8 cellular contexts compared by ENCODE assay signal in genomic region chr22:26585104-26585790, GRCh38. TPM values are rescaled to one million over a fixed set of nuclear protein-coding genes. Genes with fewer than 3 reads are reported as not detected.
A peak's percentile ranks its signal among the peaks of the same experiment; 100 is the strongest.
DNase-seq lines count a peak whose midpoint lies in the region; ATAC-seq, FAIRE-seq and TF ChIP-seq lines count a peak whose summit lies in the region.

No MANE protein-coding gene starts in this region.

- POLR2A ChIA-PET in naive thymus-derived CD8-positive, alpha-beta T cell (lab: Charles Lee) = interaction anchor here (0.5 to 1.9 kb wide), 5 partner anchors 8 to 101 kb away, joined by 3 to 4 read pairs (median 4); partner anchors contain the start of genes HPS4 and SRRD

- H3K36me3 ChIP-seq in BE2C = no peaks in the 10 kb centered on the region

- H3K27ac Mint-ChIP-seq in naive thymus-derived CD8-positive, alpha-beta T cell = peak overlapping the region; percentile 67 to 95 (median 90)

- H3K9me3 ChIP-seq in BE2C = no peaks in the 10 kb centered on the region

- H3K4me1 Mint-ChIP-seq in naive thymus-derived CD8-positive, alpha-beta T cell = peaks cover 42 to 82% (median 81%) of the 10 kb centered on the region in 4 donors

- no peak for ATAC-seq in naive thymus-derived CD8-positive, alpha-beta T cell
- no peak for ATAC-seq in HG02973 (IDR thresholded peaks at IDR 0.05; ENCODE audit: unreplicated experiment)

- FAIRE-seq in GM12891 (lab: Jason Lieb, UNC) = no peak

- TF ChIP-seq POLR2A in GM12891 (IDR thresholded peaks at IDR 0.05; ENCODE audit: low read depth, low read length) = no peak

- peak overlapping the region; percentile 39 to 90 (median 72) for H3K4me3 Mint-ChIP-seq in naive thymus-derived CD8-positive, alpha-beta T cell

- peaks cover 0 to 3% (median 0%) of the 10 kb centered on the region in 9 donors for H3K9me3 Mint-ChIP-seq in naive thymus-derived CD8-positive, alpha-beta T cell

- H3K4me1 ChIP-seq in BE2C = no peaks in the 10 kb centered on the region; the same call in 1 of the 2 replicates

- H3K4me3 ChIP-seq in BE2C (ENCODE audit: low read depth, low read length) (no peak overlapping the region), cardiac fibroblast (replicated peaks in 1 of 2; ENCODE audit: low read depth in 2 of 2, low read length in 2 of 2) (no peak overlapping the region)

- H3K27me3 Mint-ChIP-seq in naive thymus-derived CD8-positive, alpha-beta T cell = no peaks in the 10 kb centered on the region

- peak; percentile 36; the same call in 1 of the 2 replicates for TF ChIP-seq CTCF in BE2C (IDR thresholded peaks at IDR 0.05; ENCODE audit: low read depth, low read length)
- TF ChIP-seq CTCF in cardiac fibroblast (IDR thresholded peaks at IDR 0.05; ENCODE audit: low read depth, low read length) = peak; percentile 6

- peaks cover 0 to 37% (median 6%) of the 10 kb centered on the region in 3 donors for H3K36me3 Mint-ChIP-seq in naive thymus-derived CD8-positive, alpha-beta T cell

- peak; percentile 84 for DNase-seq in BE2C
- DNase-seq in LoVo (ENCODE audit: low spot score) = peak; percentile 36
- DNase-seq in cardiac fibroblast (ENCODE audit: low read depth in 2 of 2) = peak; percentile 66 to 84
- no peak for DNase-seq in naive thymus-derived CD8-positive, alpha-beta T cell
- DNase-seq in GM12891 (ENCODE audit: insufficient read length, low spot score) = no peak
- DNase-seq in activated effector memory CD4-positive, alpha-beta T cell treated with Interleukin-2 at 50 U/mL for 16 hours = no peak
- DNase-seq in midbrain (lab: John Stamatoyannopoulos, UW) = no peak

- no peaks in the 10 kb centered on the region for H3K27me3 ChIP-seq in BE2C

TF ChIP-seq in GM12891, 5 proteins besides CTCF, POLR2A, EP300 and RAD21:
- TF ChIP-seq PAX5 (IDR thresholded peaks at IDR 0.05; ENCODE audit: insufficient read depth, low read length, severe bottlenecking) = no peak
- no peak for TF ChIP-seq POLR2AphosphoS5 (IDR thresholded peaks at IDR 0.05; ENCODE audit: low read depth, low read length)
- no peak for TF ChIP-seq TAF1 (IDR thresholded peaks at IDR 0.05; ENCODE audit: low read depth, low read length)
- TF ChIP-seq POU2F2 (IDR thresholded peaks at IDR 0.05; ENCODE audit: low read depth, low read length) = no peak
- no peak for TF ChIP-seq SPI1 (IDR thresholded peaks at IDR 0.05; ENCODE audit: low read depth, low read length)

RNA-seq across cellular contexts. Expression of gene TPST2, which starts 4.7 kb away (rescaled TPM):
- polyA plus RNA-seq in BE2C (2012; ENCODE audit: insufficient read depth, insufficient read length, low read depth) = 23.5 TPM
- total RNA-seq in naive thymus-derived CD8-positive, alpha-beta T cell = 10 to 100 TPM; 40.8 to 43.2 TPM
- polyA plus RNA-seq in naive thymus-derived CD8-positive, alpha-beta T cell = 100 to 1,000 TPM in 2 of 3 donors, 10 to 100 TPM in 1; 87.9 to 134 (median 126) TPM
- polyA plus RNA-seq in GM12891 (2012; ENCODE audit: low read depth, missing spikeins) = 13.3 TPM

RNA-seq across cellular contexts. Expression of gene CRYBB1, which starts 32.6 kb away (rescaled TPM):
- polyA plus RNA-seq in BE2C (2012; ENCODE audit: insufficient read depth, insufficient read length, low read depth) = 0.71 TPM
- total RNA-seq in naive thymus-derived CD8-positive, alpha-beta T cell = not detected
- not detected for polyA plus RNA-seq in naive thymus-derived CD8-positive, alpha-beta T cell
- polyA plus RNA-seq in GM12891 (2012; ENCODE audit: low read depth, missing spikeins) = not detected

RNA-seq across cellular contexts. Expression of gene CRYBA4, which starts 36.5 kb away (rescaled TPM):
- 1.7 TPM for polyA plus RNA-seq in BE2C (2012; ENCODE audit: insufficient read depth, insufficient read length, low read depth)
- total RNA-seq in naive thymus-derived CD8-positive, alpha-beta T cell = not detected
- polyA plus RNA-seq in naive thymus-derived CD8-positive, alpha-beta T cell = under 1 TPM in 1 of 3 donors, not detected in 2; 0.43 TPM
- 0.28 TPM for polyA plus RNA-seq in GM12891 (2012; ENCODE audit: low read depth, missing spikeins)

Comparison
In these comparisons a context has a peak if more than half of its experiments do, and no peak if none do; other contexts are left out.
1. DNase-seq: peak in BE2C (single experiment), LoVo (single experiment) and cardiac fibroblast (2 of 2); none in naive thymus-derived CD8-positive, alpha-beta T cell (0 of 10), GM12891 (single experiment), activated effector memory CD4-positive, alpha-beta T cell treated with Interleukin-2 at 50 U/mL for 16 hours (single experiment) and midbrain (single experiment).